8 cellular contexts compared by ENCODE assay signal in genomic region chr5:61534481-61535267, GRCh38.
A peak's percentile ranks its signal among the peaks of the same experiment; 100 is the strongest.
DNase-seq lines count a peak whose midpoint lies in the region; ATAC-seq and TF ChIP-seq lines count a peak whose summit lies in the region.
"Had no signal": no experiment of that assay in that cellular context is flagged by ENCODE, and none has a peak within 500 bp of the region (broad histone marks: within the 10 kb centered on the region; RNA-seq: fewer than 3 reads in every experiment).

No MANE protein-coding gene starts in this region.

- H3K4me2 ChIP-seq in GM23248 (ENCODE audit: unreplicated experiment), result no peak overlapping the region

- peaks cover 0 to 11% (median 0%) of the 10 kb centered on the region in 9 donors for H3K9me3 Mint-ChIP-seq in naive thymus-derived CD8-positive, alpha-beta T cell

- peaks cover 55% of the 10 kb centered on the region for H3K36me3 ChIP-seq in GM23248 (ENCODE audit: low read depth)

- H3K27me3 ChIP-seq in GM23248 (replicated peaks; ENCODE audit: insufficient read depth), result no peaks in the 10 kb centered on the region

- POLR2A ChIA-PET in naive thymus-derived CD8-positive, alpha-beta T cell (lab: Charles Lee), result no interaction called here

- H3K9ac ChIP-seq in GM23248, result no peak overlapping the region

- WGBS in GM23248 (ENCODE audit: low coverage in 1 of 2, low lambda C conversion rate in 2 of 2, missing lambda C conversion rate in 2 of 2), 2 experiments, result 98% methylated on average over 5 of the region's 5 CpGs

- no peaks in the 10 kb centered on the region for H3K9me3 ChIP-seq in GM23248 (ENCODE audit: low read depth)

- H3K9me2 ChIP-seq in GM23248 (ENCODE audit: insufficient read depth), result no peaks in the 10 kb centered on the region

- no peaks in the 10 kb centered on the region for H3F3A ChIP-seq in GM23248 (ENCODE audit: insufficient read depth)

- H3K4me1 Mint-ChIP-seq in naive thymus-derived CD8-positive, alpha-beta T cell, result peaks cover 5 to 17% (median 15%) of the 10 kb centered on the region in 4 donors

- no peaks in the 10 kb centered on the region for H3K4me1 ChIP-seq in GM23248 (ENCODE audit: insufficient read depth)

- H3K79me2 ChIP-seq in GM23248 (ENCODE audit: insufficient read depth), result peaks cover 6% of the 10 kb centered on the region; the same call in 1 of the 2 replicates

- no peaks in the 10 kb centered on the region for H4K20me1 ChIP-seq in GM23248 (ENCODE audit: insufficient read depth)

- in situ Hi-C loops in GM23248 (cut with MboI), result no loop called here

- H3K27ac Mint-ChIP-seq in naive thymus-derived CD8-positive, alpha-beta T cell, result peak overlapping the region in 6 of 10 donors; percentile 36 to 64 (median 44)

- no peaks in the 10 kb centered on the region for H3K27me3 Mint-ChIP-seq in naive thymus-derived CD8-positive, alpha-beta T cell

- H3K4me3 Mint-ChIP-seq in naive thymus-derived CD8-positive, alpha-beta T cell, result peak overlapping the region in 7 of 10 donors; percentile 3 to 44 (median 19)

- H3K4me3 ChIP-seq in GM23248, result no peak overlapping the region

- H2AFZ ChIP-seq in GM23248, result no peak overlapping the region

- peaks cover 28 to 64% (median 47%) of the 10 kb centered on the region in 3 donors for H3K36me3 Mint-ChIP-seq in naive thymus-derived CD8-positive, alpha-beta T cell

- ATAC-seq in GM18873 (IDR thresholded peaks at IDR 0.05; ENCODE audit: low FRiP score, unreplicated experiment) (peak; percentile 92), GM21576 (IDR thresholded peaks at IDR 0.05; ENCODE audit: unreplicated experiment) (peak; percentile 88), HG03432 (IDR thresholded peaks at IDR 0.05; ENCODE audit: unreplicated experiment) (peak; percentile 96)
- peak; percentile 63 to 84 for ATAC-seq in naive thymus-derived CD8-positive, alpha-beta T cell
- ATAC-seq: SK-N-SH treated with all-trans-retinoic acid at 6 μM for 48 hours had no signal

- H3K27ac ChIP-seq in GM23248 (no peak overlapping the region), caudate nucleus (ENCODE audit: low read depth, low read length) (no peak overlapping the region)

- no peak for TF ChIP-seq POLR2A in erythroblast (IDR thresholded peaks at IDR 0.05; ENCODE audit: low read length)

- DNase-seq in naive thymus-derived CD8-positive, alpha-beta T cell, result peak in 3 of 10 donors; percentile 23 to 39 (median 36)
- DNase-seq in GM23248 (no peak), caudate nucleus (lab: John Stamatoyannopoulos, UW) (no peak), erythroblast (lab: John Stamatoyannopoulos, UW) (no peak)
